Comparison of ENCODE assay signal across 15 cellular contexts in the genomic region with DNA sequence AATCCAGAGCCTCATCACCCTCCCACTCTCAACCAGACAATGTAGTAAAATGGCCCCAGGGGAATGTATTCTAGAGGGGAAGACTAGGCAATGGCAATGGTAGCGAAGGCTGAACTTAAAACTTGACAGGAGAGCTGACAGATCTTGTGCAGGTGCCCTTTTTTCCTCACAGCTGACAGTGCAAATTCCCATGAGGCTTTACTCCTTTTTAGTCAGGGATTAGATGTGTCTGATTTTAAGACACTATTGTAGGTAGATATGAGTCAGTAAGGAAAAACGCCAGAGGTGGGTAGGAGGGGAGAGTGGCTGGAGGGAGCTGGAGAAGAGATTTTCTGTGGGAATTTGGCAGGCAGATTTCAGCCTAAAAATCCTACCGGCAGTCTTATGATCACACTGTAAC. TPM values are rescaled to one million over a fixed set of nuclear protein-coding genes. Genes with fewer than 3 reads are reported as not detected.
DNase-seq lines count a peak whose midpoint lies in the region; ATAC-seq and TF ChIP-seq lines count a peak whose summit lies in the region.
"Had no signal": no experiment of that assay in that cellular context is flagged by ENCODE, and none has a peak within 500 bp of the region (broad histone marks: within the 10 kb centered on the region; RNA-seq: fewer than 3 reads in every experiment).

No MANE protein-coding gene starts in this region.

- intact Hi-C loops in uterus (cut with DNase I; ENCODE audit: low total_unique reads): no loop called here

- no peak for TF ChIP-seq RAD21 in neural cell (conservative IDR thresholded peaks at IDR 0.05)

- no peaks in the 10 kb centered on the region for H3K27me3 ChIP-seq in foreskin keratinocyte
- H3K27me3 ChIP-seq in neural cell (ENCODE audit: insufficient read depth, low read depth, low read length): no peaks in the 10 kb centered on the region
- peaks cover 0 to 6% of the 10 kb centered on the region in 2 donors for H3K27me3 ChIP-seq in uterus

- no peak overlapping the region for H3K4me2 ChIP-seq in neural cell (ENCODE audit: low read length)
- H3K4me2 ChIP-seq: A549, BLaER1, GM23338 had no signal

- no peak overlapping the region for H2AFZ ChIP-seq in neural cell (ENCODE audit: low read depth, low read length)
- H2AFZ ChIP-seq: GM23338 had no signal

- ATAC-seq in foreskin keratinocyte: peak; percentile 66
- ATAC-seq: A549, GM23338 had no signal

- no peaks in the 10 kb centered on the region for H3K4me1 ChIP-seq in foreskin keratinocyte
- H3K4me1 ChIP-seq in uterus: no peaks in the 10 kb centered on the region
- H3K4me1 ChIP-seq: A549, BLaER1, Caco-2 had no signal

- TF ChIP-seq POLR2A in uterus (IDR thresholded peaks at IDR 0.05): no peak

- no peak for TF ChIP-seq CTCF in foreskin keratinocyte (conservative IDR thresholded peaks at IDR 0.05)
- TF ChIP-seq CTCF in neural cell (IDR thresholded peaks at IDR 0.05; ENCODE audit: poor library complexity, severe bottlenecking): no peak
- no peak for TF ChIP-seq CTCF in uterus (IDR thresholded peaks at IDR 0.05)
- no peak for TF ChIP-seq CTCF in GM10248 (IDR thresholded peaks at IDR 0.05; ENCODE audit: control extremely low read depth, extremely low read depth, low read depth, missing control alignments)

- H3K9ac ChIP-seq in neural cell (ENCODE audit: low read length): no peak overlapping the region
- H3K9ac ChIP-seq: BLaER1 had no signal

- H3K36me3 ChIP-seq in neural cell (ENCODE audit: insufficient read depth, low read length) (no peaks in the 10 kb centered on the region), uterus (no peaks in the 10 kb centered on the region)
- H3K36me3 ChIP-seq: BLaER1 had no signal

- TF ChIP-seq EP300 in neural cell (conservative IDR thresholded peaks at IDR 0.05; ENCODE audit: poor library complexity, severe bottlenecking): peak; percentile 68

- CTCF ChIA-PET in GM10248 (lab: Yijun Ruan, JAX): interaction anchor here (1.3 kb wide), 1 partner anchor 15 kb away, joined by 4 read pairs; no protein-coding TSS in a partner anchor

- H3F3A ChIP-seq in neural cell (ENCODE audit: insufficient read depth, low read length, poor library complexity, severe bottlenecking): no peaks in the 10 kb centered on the region

- no peak overlapping the region for H3K4me3 ChIP-seq in neural cell (ENCODE audit: low read length)
- no peak overlapping the region for H3K4me3 ChIP-seq in uterus
- H3K4me3 ChIP-seq: A549, BLaER1, GM23338 had no signal

- POLR2A ChIA-PET in GM10248 (lab: Yijun Ruan, JAX): no interaction called here

- DNase-seq in SK-N-DZ (ENCODE audit: low spot score) (peak; percentile 44), foreskin keratinocyte (peak in 1 of 2 donors; percentile 23), uterus (no peak), GM10248 (ENCODE audit: extremely low spot score) (no peak), DMS 273 treated with DMSO at 0.1 percent for 48 hours (lab: John Stamatoyannopoulos, UW) (no peak)
- DNase-seq: Caco-2; CD8-positive, alpha-beta memory T cell; DMS53; GF-D8 had no signal

- no peaks in the 10 kb centered on the region for H3K9me2 ChIP-seq in neural cell (ENCODE audit: insufficient read depth, low read length)

- H3K27ac ChIP-seq in foreskin keratinocyte (no peak overlapping the region), neural cell (ENCODE audit: low read length) (peak overlapping the region; percentile 66), uterus (no peak overlapping the region)
- H3K27ac ChIP-seq: A549, BLaER1, HL-60 had no signal

- no peaks in the 10 kb centered on the region for H4K20me1 ChIP-seq in neural cell (ENCODE audit: insufficient read depth)
- H4K20me1 ChIP-seq: BLaER1 had no signal

- H3K9me3 ChIP-seq in neural cell (ENCODE audit: low read length): no peaks in the 10 kb centered on the region
- no peaks in the 10 kb centered on the region for H3K9me3 ChIP-seq in uterus
- H3K9me3 ChIP-seq: A549, BLaER1, Caco-2 had no signal

- no peaks in the 10 kb centered on the region for H3K79me2 ChIP-seq in neural cell (replicated peaks; ENCODE audit: insufficient read depth, low read length)

TF ChIP-seq in neural cell, 6 proteins besides CTCF, POLR2A, EP300 and RAD21:
- TF ChIP-seq POLR2AphosphoS5 (IDR thresholded peaks at IDR 0.05): peak; percentile 45
- no peak for TF ChIP-seq MXI1 (conservative IDR thresholded peaks at IDR 0.05; ENCODE audit: poor library complexity, severe bottlenecking)
- no peak for TF ChIP-seq SMC3 (conservative IDR thresholded peaks at IDR 0.05; ENCODE audit: poor library complexity)
- TF ChIP-seq TAF1 (IDR thresholded peaks at IDR 0.05; ENCODE audit: low read depth): no peak
- TF ChIP-seq EZH2 (IDR thresholded peaks at IDR 0.05; ENCODE audit: borderline replicate concordance, insufficient read depth, low read length, poor library complexity, severe bottlenecking): no peak
- no peak for TF ChIP-seq REST (IDR thresholded peaks at IDR 0.05; ENCODE audit: borderline replicate concordance)
TF ChIP-seq in neural cell: peak in this region for 1.

RNA-seq across cellular contexts. Expression of gene CAPN6, which starts 10.7 kb away (rescaled TPM):
- polyA plus RNA-seq in SK-N-DZ (2014; cell fraction: cytosol; rRNA removed): 0.35 TPM in 2 replicates
- 0.53 and 0.98 TPM in 2 replicates for polyA plus RNA-seq in SK-N-DZ (2014; cell fraction: nucleus; rRNA removed)
- total RNA-seq in foreskin keratinocyte: 0.14 and 0.32 TPM in 2 replicates
- 0.08 and 0.25 TPM in 2 replicates for polyA plus RNA-seq in foreskin keratinocyte
- 0.22 and 0.46 TPM in 2 replicates for polyA plus RNA-seq in neural cell
- 0.69 and 1.2 TPM in 2 replicates for polyA minus RNA-seq in neural cell
- 100 to 1,000 TPM in 1 of 4 donors, 10 to 100 TPM in 2, under 1 TPM in 1; 0.26 to 112 (median 12.4) TPM for total RNA-seq in uterus
- total RNA-seq: CD8-positive, alpha-beta memory T cell had no signal
- polyA plus RNA-seq: A549; AG04450; CD8-positive, alpha-beta memory T cell had no signal
